Comparison of ENCODE assay signal across 22 cellular contexts in genomic region chr14:95417492-95417891, GRCh38.
DNase-seq lines count a peak whose midpoint lies in the region; ATAC-seq and TF ChIP-seq lines count a peak whose summit lies in the region.
"Had no signal": no experiment of that assay in that cellular context is flagged by ENCODE, and none has a peak within 500 bp of the region (broad histone marks: within the 10 kb centered on the region; RNA-seq: fewer than 3 reads in every experiment).

No MANE protein-coding gene starts in this region.

- H2BK15ac ChIP-seq in H9 (ENCODE audit: low read depth, low read length) = no peak overlapping the region

- H3K23ac ChIP-seq in H9 (ENCODE audit: insufficient read length, low read depth, low read length) = no peak overlapping the region

- H2BK120ac ChIP-seq in H9 (ENCODE audit: low read depth, low read length, poor library complexity, severe bottlenecking) = no peak overlapping the region

- H2AFZ ChIP-seq in H9 (ENCODE audit: low read length) = no peak overlapping the region
- no peak overlapping the region for H2AFZ ChIP-seq in neural cell (ENCODE audit: low read depth, low read length)
- H2AFZ ChIP-seq: PC-9 had no signal

- TF ChIP-seq EP300 in neural cell (conservative IDR thresholded peaks at IDR 0.05; ENCODE audit: poor library complexity, severe bottlenecking) = no peak

- H3K36me3 Mint-ChIP-seq in H9 (ENCODE audit: insufficient read depth in 1 of 3, low read depth in 3 of 3) = no peaks in the 10 kb centered on the region
- H3K36me3 Mint-ChIP-seq in effector memory CD8-positive, alpha-beta T cell (ENCODE audit: insufficient read depth) = peaks cover 34% of the 10 kb centered on the region
- no peaks in the 10 kb centered on the region for H3K36me3 Mint-ChIP-seq in type B pancreatic cell
- H3K36me3 Mint-ChIP-seq in activated CD4-positive, alpha-beta T cell treated with anti-CD3 and anti-CD28 coated beads, Interleukin-2, amount 10 ng/mL, durations not matched to agents 7 days and 5 days (ENCODE audit: low read depth) = peaks cover 63% of the 10 kb centered on the region
- H3K36me3 Mint-ChIP-seq in activated naive CD4-positive, alpha-beta T cell treated with anti-CD3 and anti-CD28 coated beads, Interleukin-2, amount 10 ng/mL, durations not matched to agents 7 days and 5 days = peaks cover 70% of the 10 kb centered on the region

- H3K9ac ChIP-seq in H9 (ENCODE audit: extremely low read depth, insufficient read length, low read length) (no peak overlapping the region), neural cell (ENCODE audit: low read length) (no peak overlapping the region)

- H2BK20ac ChIP-seq in H9 (ENCODE audit: low read depth, low read length, poor library complexity, severe bottlenecking) = no peak overlapping the region

- no peak overlapping the region for H3K18ac ChIP-seq in H9 (ENCODE audit: insufficient read length, low read depth, low read length)

- no peaks in the 10 kb centered on the region for H3K4me1 ChIP-seq in H9 (ENCODE audit: insufficient read depth, low read length)
- H3K4me1 ChIP-seq: HAP-1 had no signal

- H2BK5ac ChIP-seq in H9 (ENCODE audit: insufficient read length, low read length) = no peak overlapping the region

- no peaks in the 10 kb centered on the region for H3K9me2 ChIP-seq in neural cell (ENCODE audit: insufficient read depth, low read length)

- H3K56ac ChIP-seq in H9 (ENCODE audit: insufficient read length, low read depth, low read length) = no peak overlapping the region

- no peak overlapping the region for H3T11ph ChIP-seq in H9 (ENCODE audit: low read length)

- H3K79me2 ChIP-seq in H9 (ENCODE audit: insufficient read depth, low read length) (no peaks in the 10 kb centered on the region), neural cell (replicated peaks; ENCODE audit: insufficient read depth, low read length) (no peaks in the 10 kb centered on the region)

- no peak overlapping the region for H3K4ac ChIP-seq in H9 (ENCODE audit: low read depth, low read length)

- POLR2A ChIA-PET in activated CD4-positive, alpha-beta T cell treated with anti-CD3 and anti-CD28 coated beads, Interleukin-2, amount 10 ng/mL, durations not matched to agents 7 days and 5 days (lab: Charles Lee) = no interaction called here

- CTCF ChIA-PET in activated CD4-positive, alpha-beta T cell treated with anti-CD3 and anti-CD28 coated beads, Interleukin-2, amount 10 ng/mL, durations not matched to agents 7 days and 5 days (lab: Charles Lee) = no interaction called here
- CTCF ChIA-PET in activated naive CD4-positive, alpha-beta T cell treated with anti-CD3 and anti-CD28 coated beads, Interleukin-2, amount 10 ng/mL, durations not matched to agents 7 days and 5 days (lab: Charles Lee) = no interaction called here

- ATAC-seq in effector memory CD8-positive, alpha-beta T cell (replicated peaks) = no peak

- no peak overlapping the region for H3K4me3 ChIP-seq in neural cell (ENCODE audit: low read length)
- no peak overlapping the region for H3K4me3 ChIP-seq in foreskin fibroblast (ENCODE audit: low read depth in 1 of 2, low read length in 2 of 2)
- H3K4me3 ChIP-seq: HAP-1, PC-9 had no signal

- no peak overlapping the region for H2BK12ac ChIP-seq in H9 (ENCODE audit: insufficient read length, low read depth, low read length)

- H3K9me3 ChIP-seq in H9 (ENCODE audit: control insufficient read depth, low read depth, low read length) (no peaks in the 10 kb centered on the region), neural cell (ENCODE audit: low read length) (no peaks in the 10 kb centered on the region)
- H3K9me3 ChIP-seq: HAP-1 had no signal

- H3K9me3 Mint-ChIP-seq in H9 (peaks cover 5 to 6% of the 10 kb centered on the region in 2 experiments; a peak in 3 of 5 replicates), type B pancreatic cell (no peaks in the 10 kb centered on the region)
- H3K9me3 Mint-ChIP-seq in effector memory CD8-positive, alpha-beta T cell = peaks cover 0 to 8% of the 10 kb centered on the region in 2 donors
- H3K9me3 Mint-ChIP-seq in activated CD4-positive, alpha-beta T cell treated with anti-CD3 and anti-CD28 coated beads, Interleukin-2, amount 10 ng/mL, durations not matched to agents 7 days and 5 days = peaks cover 6% of the 10 kb centered on the region
- no peaks in the 10 kb centered on the region for H3K9me3 Mint-ChIP-seq in activated naive CD4-positive, alpha-beta T cell treated with anti-CD3 and anti-CD28 coated beads, Interleukin-2, amount 10 ng/mL, durations not matched to agents 7 days and 5 days

- H2AK5ac ChIP-seq in H9 (ENCODE audit: insufficient read length, low read length) = no peak overlapping the region

- H3K36me3 ChIP-seq in neural cell (ENCODE audit: insufficient read depth, low read length) = no peaks in the 10 kb centered on the region
- H3K36me3 ChIP-seq: HAP-1 had no signal

- H3K27me3 ChIP-seq in H9 (ENCODE audit: insufficient read depth, low read length) (no peaks in the 10 kb centered on the region), neural cell (ENCODE audit: insufficient read depth, low read depth, low read length) (no peaks in the 10 kb centered on the region)

- no peaks in the 10 kb centered on the region for H3F3A ChIP-seq in neural cell (ENCODE audit: insufficient read depth, low read length, poor library complexity, severe bottlenecking)

- TF ChIP-seq RAD21 in neural cell (conservative IDR thresholded peaks at IDR 0.05) = no peak

- H3K4me2 ChIP-seq in H9 (ENCODE audit: insufficient read depth, insufficient read length, low read length) (no peak overlapping the region), neural cell (ENCODE audit: low read length) (no peak overlapping the region)
- H3K4me2 ChIP-seq: PC-9 had no signal

- no CpG with 5 or more reads among the region's 7 CpGs for WGBS in H9 (ENCODE audit: extremely low coverage, insufficient read length, low lambda C conversion rate)

- H4K20me1 ChIP-seq in H9 (ENCODE audit: control insufficient read depth, insufficient read depth, insufficient read length) (no peaks in the 10 kb centered on the region), neural cell (ENCODE audit: insufficient read depth) (no peaks in the 10 kb centered on the region)

- H3K4me1 Mint-ChIP-seq in H9 = peaks cover 6 to 9% of the 10 kb centered on the region in 2 experiments; a peak in 3 of 4 replicates
- H3K4me1 Mint-ChIP-seq in effector memory CD8-positive, alpha-beta T cell (ENCODE audit: low read depth in 2 of 2) = peaks cover 0 to 1% of the 10 kb centered on the region in 2 donors
- H3K4me1 Mint-ChIP-seq in type B pancreatic cell (ENCODE audit: unreplicated experiment) = peaks cover 4% of the 10 kb centered on the region
- H3K4me1 Mint-ChIP-seq in activated CD4-positive, alpha-beta T cell treated with anti-CD3 and anti-CD28 coated beads, Interleukin-2, amount 10 ng/mL, durations not matched to agents 7 days and 5 days = no peaks in the 10 kb centered on the region
- H3K4me1 Mint-ChIP-seq in activated naive CD4-positive, alpha-beta T cell treated with anti-CD3 and anti-CD28 coated beads, Interleukin-2, amount 10 ng/mL, durations not matched to agents 7 days and 5 days = no peaks in the 10 kb centered on the region
- H3K4me1 Mint-ChIP-seq: B cell had no signal

- H3K27ac Mint-ChIP-seq in H9 (no peak overlapping the region; a peak in 1 of 7 replicates), type B pancreatic cell (no peak overlapping the region)
- H3K27ac Mint-ChIP-seq in effector memory CD8-positive, alpha-beta T cell = peak overlapping the region; percentile 24 to 85
- no peak overlapping the region for H3K27ac Mint-ChIP-seq in activated CD4-positive, alpha-beta T cell treated with anti-CD3 and anti-CD28 coated beads, Interleukin-2, amount 10 ng/mL, durations not matched to agents 7 days and 5 days
- no peak overlapping the region for H3K27ac Mint-ChIP-seq in activated naive CD4-positive, alpha-beta T cell treated with anti-CD3 and anti-CD28 coated beads, Interleukin-2, amount 10 ng/mL, durations not matched to agents 7 days and 5 days
- H3K27ac Mint-ChIP-seq: B cell had no signal

- H3K23me2 ChIP-seq in H9 (ENCODE audit: insufficient read length, low read depth, low read length, poor library complexity, severe bottlenecking) = no peaks in the 10 kb centered on the region

- H3K4me3 Mint-ChIP-seq in H9 (no peak overlapping the region), type B pancreatic cell (no peak overlapping the region)
- no peak overlapping the region for H3K4me3 Mint-ChIP-seq in effector memory CD8-positive, alpha-beta T cell
- H3K4me3 Mint-ChIP-seq in activated CD4-positive, alpha-beta T cell treated with anti-CD3 and anti-CD28 coated beads, Interleukin-2, amount 10 ng/mL, durations not matched to agents 7 days and 5 days = no peak overlapping the region
- H3K4me3 Mint-ChIP-seq in activated naive CD4-positive, alpha-beta T cell treated with anti-CD3 and anti-CD28 coated beads, Interleukin-2, amount 10 ng/mL, durations not matched to agents 7 days and 5 days = no peak overlapping the region
- H3K4me3 Mint-ChIP-seq: B cell; CD4-positive, CD25-positive, alpha-beta regulatory T cell had no signal

- H3K27me3 Mint-ChIP-seq in H9 (ENCODE audit: low read depth) = peaks cover 22% of the 10 kb centered on the region
- H3K27me3 Mint-ChIP-seq in effector memory CD8-positive, alpha-beta T cell = no peaks in the 10 kb centered on the region
- peaks cover 25% of the 10 kb centered on the region for H3K27me3 Mint-ChIP-seq in type B pancreatic cell
- no peaks in the 10 kb centered on the region for H3K27me3 Mint-ChIP-seq in activated CD4-positive, alpha-beta T cell treated with anti-CD3 and anti-CD28 coated beads, Interleukin-2, amount 10 ng/mL, durations not matched to agents 7 days and 5 days
- H3K27me3 Mint-ChIP-seq in activated naive CD4-positive, alpha-beta T cell treated with anti-CD3 and anti-CD28 coated beads, Interleukin-2, amount 10 ng/mL, durations not matched to agents 7 days and 5 days = no peaks in the 10 kb centered on the region
- H3K27me3 Mint-ChIP-seq: B cell; CD4-positive, CD25-positive, alpha-beta regulatory T cell had no signal

- H4K5ac ChIP-seq in H9 (ENCODE audit: insufficient read length, low read depth, low read length) = no peak overlapping the region

- H4K91ac ChIP-seq in H9 (ENCODE audit: insufficient read length, low read depth, low read length) = no peak overlapping the region

- TF ChIP-seq CTCF in H9 (conservative IDR thresholded peaks at IDR 0.05) = peak; percentile 46; the same call in 2 of the 3 replicates
- peak; percentile 46 for TF ChIP-seq CTCF in neural cell (IDR thresholded peaks at IDR 0.05; ENCODE audit: poor library complexity, severe bottlenecking)
- peak; percentile 35 for TF ChIP-seq CTCF in type B pancreatic cell (conservative IDR thresholded peaks at IDR 0.05)
- TF ChIP-seq CTCF in foreskin fibroblast (IDR thresholded peaks at IDR 0.05; ENCODE audit: low read depth, low read length) = no peak

- H3K79me1 ChIP-seq in H9 (ENCODE audit: insufficient read depth, low read depth, low read length, poor library complexity, severe bottlenecking) = no peaks in the 10 kb centered on the region

- no peak overlapping the region for H3K14ac ChIP-seq in H9 (ENCODE audit: insufficient read depth, low read length)

- DNase-seq in H9 (no peak), type B pancreatic cell (ENCODE audit: extremely low spot score, unreplicated experiment) (no peak), foreskin fibroblast (no peak)
- DNase-seq in effector memory CD8-positive, alpha-beta T cell = no peak
- no peak for DNase-seq in activated CD4-positive, alpha-beta T cell treated with anti-CD3 and anti-CD28 coated beads, Interleukin-2, amount 10 ng/mL, durations not matched to agents 7 days and 5 days
- no peak for DNase-seq in activated naive CD4-positive, alpha-beta T cell treated with anti-CD3 and anti-CD28 coated beads, Interleukin-2, amount 10 ng/mL, durations not matched to agents 7 days and 5 days
- DNase-seq: CD4-positive, CD25-positive, alpha-beta regulatory T cell; COR-L47; DMS 273 treated with DMSO at 0.1 percent for 48 hours; DND-41; IMR-90; NCI-H1417 treated with DMSO at 0.1 percent for 48 hours; NCI-H187 treated with DMSO at 0.1 percent for 48 hours; NCI-H345; NCI-H524 treated with DMSO at 0.1 percent for 48 hours; PC-9; SIG-M5 had no signal

- H4K8ac ChIP-seq in H9 (replicated peaks; ENCODE audit: insufficient read length, low read depth, low read length) = no peak overlapping the region

- H3K27ac ChIP-seq in H9 (ENCODE audit: insufficient read length, low read depth, low read length) (no peak overlapping the region), neural cell (ENCODE audit: low read length) (no peak overlapping the region)
- H3K27ac ChIP-seq: HL-60, PC-9, RWPE1 had no signal

Comparison
In these comparisons a context has a peak if more than half of its experiments do, and no peak if none do; other contexts are left out.
1. H3K27ac Mint-ChIP-seq: peak in effector memory CD8-positive, alpha-beta T cell (2 of 2); none in H9 (0 of 3), type B pancreatic cell (single experiment), activated CD4-positive, alpha-beta T cell treated with anti-CD3 and anti-CD28 coated beads, Interleukin-2, amount 10 ng/mL, durations not matched to agents 7 days and 5 days (single experiment) and activated naive CD4-positive, alpha-beta T cell treated with anti-CD3 and anti-CD28 coated beads, Interleukin-2, amount 10 ng/mL, durations not matched to agents 7 days and 5 days (single experiment).